ENCODE assay signal across 25 cellular contexts in the genomic region with DNA sequence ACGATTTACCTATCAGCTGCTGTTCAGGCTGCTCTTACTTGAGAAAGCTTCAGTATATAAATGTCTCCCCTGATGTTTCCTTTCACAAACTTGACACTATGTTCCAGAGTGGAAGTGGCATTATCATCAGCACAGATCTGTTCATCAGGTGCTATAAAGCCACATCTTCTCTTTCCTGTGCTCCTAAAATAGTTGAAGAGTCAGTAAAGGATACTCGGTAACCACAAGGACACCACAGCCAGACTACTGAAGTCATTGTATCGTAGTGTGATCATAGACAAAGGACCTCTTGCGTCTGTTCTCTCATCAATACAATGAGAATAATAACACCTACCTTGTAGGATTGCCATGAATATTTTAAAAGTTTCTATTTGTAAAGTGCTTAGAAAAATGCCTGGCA.
"Had no signal": no experiment of that assay in that cellular context is flagged by ENCODE, and none has a peak within 500 bp of the region (broad histone marks: within the 10 kb centered on the region; RNA-seq: fewer than 3 reads in every experiment).

No MANE protein-coding gene starts in this region.

- ATAC-seq: mucosa of descending colon; naive thymus-derived CD4-positive, alpha-beta T cell; natural killer cell treated with Interleukin-12 subunit alpha and Interleukin-12 subunit beta and Interleukin-15 and Interleukin-18, amount 100 ng/mL, for 72 hours; right cardiac atrium; sciatic nerve; stimulated activated naive B cell treated with anti-CD40 and anti-IgM and Interleukin-4, amounts not matched to agents 10 μg/mL and 1 μg/mL and 100 μg/mL, for 72 hours; stimulated activated naive CD8-positive, alpha-beta T cell treated with anti-CD3 and anti-CD28 coated beads, Interleukin-15, Interleukin-2, amounts not matched to agents 100 U/mL and 50 U/mL, for 24 hours had no signal

- H3K27me3 ChIP-seq: ovary, stomach, testis, thyroid gland, transverse colon, upper lobe of left lung, vagina had no signal

- DNase-seq: islet precursor cell; left ventricle myocardium inferior; mesendoderm; midbrain; mucosa of descending colon; ovary; retina; right cardiac atrium; stimulated activated CD4-positive, alpha-beta T cell treated with anti-CD3 and anti-CD28 coated beads, Interleukin-12 subunit alpha, Interleukin-12 subunit beta, amount 100 ng/mL, for 4 hours; stimulated activated CD4-positive, alpha-beta T cell treated with anti-CD3 and anti-CD28 coated beads, Interleukin-15, amount 100 ng/mL, for 24 hours; stimulated activated CD4-positive, alpha-beta T cell treated with anti-CD3 and anti-CD28 coated beads, Interleukin-2, amount 100 ng/mL, for 24 hours; stimulated activated CD4-positive, alpha-beta T cell treated with anti-CD3 and anti-CD28 coated beads, Interleukin-4, amount 100 ng/mL, for 1 hour; stimulated activated naive B cell treated with anti-CD40 and anti-IgM and Interleukin-4, amounts not matched to agents 10 μg/mL and 1 μg/mL and 100 μg/mL, for 72 hours; stimulated activated naive CD8-positive, alpha-beta T cell treated with anti-CD3 and anti-CD28 coated beads, Interleukin-15, Interleukin-2, amounts not matched to agents 100 U/mL and 50 U/mL, for 24 hours; stomach; testis; thyroid gland; transverse colon; upper lobe of left lung had no signal

- H3K4me3 ChIP-seq: left ventricle myocardium inferior, lung, mucosa of descending colon, ovary, skin epidermis, stomach, testis, thyroid gland, transverse colon, upper lobe of left lung, vagina had no signal

- H3K4me1 ChIP-seq: left ventricle myocardium inferior, stomach, testis, thyroid gland, transverse colon, upper lobe of left lung, vagina had no signal

- H3K36me3 ChIP-seq: left ventricle myocardium inferior, ovary, stomach, thyroid gland, transverse colon, upper lobe of left lung, vagina had no signal

- H3K27ac ChIP-seq: left ventricle myocardium inferior, ovary, skin epidermis, stomach, testis, thyroid gland, transverse colon, upper lobe of left lung, vagina had no signal

- H3K9me3 ChIP-seq: ovary, testis, thyroid gland, upper lobe of left lung, vagina had no signal
